In the genomic region with DNA sequence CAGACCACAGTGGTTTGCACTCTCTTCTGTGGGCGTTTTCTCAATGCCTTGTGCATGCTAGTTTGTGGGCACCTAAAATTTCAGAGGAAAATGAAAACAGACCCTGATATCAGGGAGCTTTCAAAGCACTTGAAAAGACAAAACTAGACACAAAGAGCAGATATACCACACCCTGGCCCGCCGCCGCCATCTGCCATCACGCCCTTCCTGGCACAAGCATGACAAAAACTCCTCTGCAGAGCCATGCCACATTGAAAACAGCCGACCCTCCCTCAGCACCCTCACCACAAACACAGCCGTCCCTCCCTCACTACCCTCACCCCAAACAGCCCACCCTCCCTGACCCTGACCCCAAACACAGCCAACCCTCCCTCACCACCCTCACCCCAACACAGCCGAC, we compare ENCODE assay signal across 26 cellular contexts.
"Had no signal": no experiment of that assay in that cellular context is flagged by ENCODE, and none has a peak within 500 bp of the region (broad histone marks: within the 10 kb centered on the region; RNA-seq: fewer than 3 reads in every experiment).

No MANE protein-coding gene starts in this region.

- H3K4me1 Mint-ChIP-seq: naive thymus-derived CD4-positive, alpha-beta T cell; natural killer cell; nephron; neural progenitor cell; stimulated activated memory B cell treated with anti-CD40 and anti-IgM and Interleukin-4, amounts not matched to agents 10 μg/mL and 1 μg/mL and 100 μg/mL, for 72 hours; stimulated activated naive CD8-positive, alpha-beta T cell treated with anti-CD3 and anti-CD28 coated beads, Interleukin-15, amount 100 ng/mL, for 72 hours had no signal

- H3K27me3 ChIP-seq: neural progenitor cell, neutrophil, ovary, right lobe of liver, transverse colon, upper lobe of left lung had no signal

- ATAC-seq: naive thymus-derived CD4-positive, alpha-beta T cell; natural killer cell; psoas muscle; right cardiac atrium; right lobe of liver; stimulated activated memory B cell treated with anti-CD40 and anti-IgM and Interleukin-4, amounts not matched to agents 10 μg/mL and 1 μg/mL and 100 μg/mL, for 72 hours; stimulated activated naive CD8-positive, alpha-beta T cell treated with anti-CD3 and anti-CD28 coated beads, Interleukin-15, Interleukin-2, amounts not matched to agents 100 U/mL and 50 U/mL, for 24 hours had no signal

- H2AFZ ChIP-seq: neural progenitor cell, parathyroid adenoma had no signal

- H3K4me3 Mint-ChIP-seq: naive thymus-derived CD4-positive, alpha-beta T cell; natural killer cell; nephron; neural progenitor cell; stimulated activated memory B cell treated with anti-CD40 and anti-IgM and Interleukin-4, amounts not matched to agents 10 μg/mL and 1 μg/mL and 100 μg/mL, for 72 hours; stimulated activated naive CD8-positive, alpha-beta T cell treated with anti-CD3 and anti-CD28 coated beads, Interleukin-15, amount 100 ng/mL, for 72 hours had no signal

- H3K4me1 ChIP-seq: neural progenitor cell, parathyroid adenoma, psoas muscle, right lobe of liver, sigmoid colon, tibial artery, transverse colon, upper lobe of left lung had no signal

- H3K27ac ChIP-seq: neural progenitor cell, neutrophil, ovary, parathyroid adenoma, psoas muscle, right lobe of liver, sigmoid colon, thoracic aorta, tibial artery, transverse colon, upper lobe of left lung had no signal

- H3K9me3 Mint-ChIP-seq: natural killer cell; stimulated activated naive CD8-positive, alpha-beta T cell treated with anti-CD3 and anti-CD28 coated beads, Interleukin-15, amount 100 ng/mL, for 72 hours had no signal

- H3K9me3 ChIP-seq: neutrophil, ovary, right lobe of liver, sigmoid colon, thoracic aorta, tibial artery, transverse colon, upper lobe of left lung had no signal

- H3K79me2 ChIP-seq: parathyroid adenoma had no signal

- H3K36me3 Mint-ChIP-seq: naive thymus-derived CD4-positive, alpha-beta T cell; natural killer cell; neural progenitor cell; stimulated activated memory B cell treated with anti-CD40 and anti-IgM and Interleukin-4, amounts not matched to agents 10 μg/mL and 1 μg/mL and 100 μg/mL, for 72 hours had no signal

- H3K36me3 ChIP-seq: neural progenitor cell, neutrophil, ovary, right lobe of liver, sigmoid colon, thoracic aorta, tibial artery, transverse colon, upper lobe of left lung had no signal

- H3K9ac ChIP-seq: neural progenitor cell, parathyroid adenoma had no signal

- H3K27ac Mint-ChIP-seq: natural killer cell; nephron; neural progenitor cell; progenitor cell of endocrine pancreas; stimulated activated memory B cell treated with anti-CD40 and anti-IgM and Interleukin-4, amounts not matched to agents 10 μg/mL and 1 μg/mL and 100 μg/mL, for 72 hours had no signal

- H3K4me2 ChIP-seq: neural progenitor cell had no signal

- DNase-seq: naive thymus-derived CD4-positive, alpha-beta T cell; natural killer cell; nucleus accumbens; ovary; psoas muscle; right cardiac atrium; right lobe of liver; sigmoid colon; small intestine; stimulated activated CD4-positive, alpha-beta T cell treated with anti-CD3 and anti-CD28 coated beads, Interleukin-15, amount 100 ng/mL, for 24 hours; stimulated activated CD4-positive, alpha-beta T cell treated with anti-CD3 and anti-CD28 coated beads, Interleukin-2, amount 100 ng/mL, for 24 hours; stimulated activated CD4-positive, alpha-beta T cell treated with anti-CD3 and anti-CD28 coated beads, Interleukin-2, amount 100 ng/mL, for 48 hours; stimulated activated CD4-positive, alpha-beta T cell treated with anti-CD3 and anti-CD28 coated beads, Interleukin-4, amount 100 ng/mL, for 24 hours; stimulated activated naive CD4-positive, alpha-beta T cell; stimulated activated naive CD8-positive, alpha-beta T cell treated with anti-CD3 and anti-CD28 coated beads, Interleukin-15, amount 100 ng/mL, for 72 hours; stimulated activated naive CD8-positive, alpha-beta T cell treated with anti-CD3 and anti-CD28 coated beads, Interleukin-15, Interleukin-2, amounts not matched to agents 100 U/mL and 50 U/mL, for 24 hours; transverse colon had no signal

- H3K4me3 ChIP-seq: neural progenitor cell, ovary, psoas muscle, right lobe of liver, sigmoid colon, thoracic aorta, tibial artery, transverse colon, upper lobe of left lung had no signal
